8 cellular contexts compared by ENCODE assay signal in the genomic region with DNA sequence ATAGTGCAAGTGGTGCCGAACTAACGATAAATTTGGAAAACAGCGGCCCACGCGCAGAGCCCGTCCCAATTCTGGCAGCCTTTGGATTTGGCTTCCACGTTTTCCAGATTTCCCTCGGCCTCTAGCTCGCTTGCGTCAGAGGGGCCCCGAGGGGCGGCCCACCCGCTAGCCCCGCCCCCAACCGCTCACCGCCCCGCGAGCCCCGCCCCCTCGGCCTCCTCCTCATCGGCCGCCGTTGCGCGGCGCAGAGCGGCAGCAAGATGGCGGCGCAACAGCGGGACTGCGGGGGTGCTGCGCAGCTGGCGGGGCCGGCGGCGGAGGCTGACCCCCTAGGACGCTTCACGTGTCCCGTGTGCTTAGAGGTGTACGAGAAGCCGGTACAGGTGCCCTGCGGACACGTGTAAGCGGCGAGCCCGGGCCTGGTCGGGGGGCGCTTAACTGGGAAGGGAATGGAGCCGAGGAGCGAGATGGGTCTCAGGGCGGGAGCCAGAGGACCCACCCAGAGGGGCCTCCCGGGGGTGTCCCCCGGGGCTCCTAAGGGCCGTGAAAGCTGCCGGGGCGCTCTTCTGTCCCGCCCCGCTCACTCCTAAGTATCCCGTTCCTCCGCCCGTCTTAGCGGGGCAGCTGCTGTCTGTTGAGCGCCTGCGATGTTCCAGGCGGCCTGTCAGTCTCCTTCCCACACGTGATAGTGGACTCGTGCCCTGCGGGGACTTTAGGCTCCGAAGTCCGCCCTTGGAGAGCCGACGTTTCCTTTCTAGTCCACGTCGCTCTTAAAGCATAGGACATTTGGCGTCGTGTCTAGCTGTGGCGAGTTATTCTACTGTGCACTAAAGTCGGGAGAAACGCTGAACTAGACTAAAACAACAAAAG. TPM values are rescaled to one million over a fixed set of nuclear protein-coding genes. Genes with fewer than 3 reads are reported as not detected.
DNase-seq lines count a peak whose midpoint lies in the region; ATAC-seq, FAIRE-seq and TF ChIP-seq lines count a peak whose summit lies in the region.

Gene RNF114, plus strand, starts transcription at position 245 of the 870 bp plus-strand sequence. Its CDS starts 16 bp downstream, at position 261.

- no peaks in the 10 kb centered on the region for H3K9me3 ChIP-seq in HepG2 (ENCODE audit: low read length)

- peak within 1 kb of the TSS; percentile 80 to 99 (median 99) for H3K4me3 ChIP-seq in HepG2 (replicated peaks in 1 of 3; ENCODE audit: insufficient read depth in 1 of 3, low read depth in 2 of 3, low read length in 3 of 3)

- peak within 1 kb of the TSS; percentile 97 for H3K9ac ChIP-seq in HepG2 (ENCODE audit: insufficient read depth, low read depth, low read length)

- H2AFZ ChIP-seq in HepG2 (ENCODE audit: low read length), result peak within 1 kb of the TSS; percentile 61

- peak; percentile 68 for ATAC-seq in GM19035 (IDR thresholded peaks at IDR 0.05; ENCODE audit: unreplicated experiment)
- ATAC-seq in HG03457 (IDR thresholded peaks at IDR 0.05; ENCODE audit: unreplicated experiment), result peak; percentile 36
- peak; percentile 77 for ATAC-seq in HepG2

- H3K4me2 ChIP-seq in HepG2 (ENCODE audit: low read depth, low read length), result peak within 1 kb of the TSS; percentile 98

- peaks cover 9 to 20% of the 10 kb centered on the region in 2 experiments; a peak in 4 of 5 replicates for H3K36me3 ChIP-seq in HepG2 (replicated peaks in 1 of 2; ENCODE audit: control insufficient read depth in 1 of 2, insufficient read depth in 2 of 2, low read length in 2 of 2)

- peak; percentile 46 for TF ChIP-seq CTCF in HepG2 (CRISPR knock-in tag; IDR thresholded peaks at IDR 0.05)

- no peaks in the 10 kb centered on the region; a peak in 2 of 5 replicates for H3K27me3 ChIP-seq in HepG2 (ENCODE audit: control insufficient read depth in 1 of 2, insufficient read depth in 2 of 2, low read length in 2 of 2)

- under 1% methylated on average over 53 of the region's 79 CpGs for WGBS in HepG2 (ENCODE audit: low lambda C conversion rate)

- TF ChIP-seq EP300 in HepG2 (IDR thresholded peaks at IDR 0.05; ENCODE audit: low read depth in 2 of 2, low read length in 2 of 2) (peak in 1 of 2 experiments; percentile 18; a peak in 2 of 4 replicates), HepG2 (CRISPR knock-in tag; IDR thresholded peaks at IDR 0.05; ENCODE audit: borderline replicate concordance) (peak; percentile 52; the same call in 1 of the 2 replicates)

- CTCF ChIA-PET in HepG2 (lab: Yijun Ruan, JAX; ENCODE audit: low intra/inter-chr PET ratio, low total read pairs), result no interaction called here

- H4K20me1 ChIP-seq in HepG2 (ENCODE audit: insufficient read depth, low read length), result peaks cover 33% of the 10 kb centered on the region

- peak; percentile 99 for DNase-seq in AG20443 (ENCODE audit: low spot score)
- DNase-seq in NCI-H774 (lab: John Stamatoyannopoulos, UW), result peak; percentile 87
- DNase-seq in activated CD4-positive, alpha-beta T cell treated with anti-CD3 and anti-CD28 coated beads, Interleukin-2, amount 50 U/mL, for 48 hours, result peak; percentile 91 to 92
- peak; percentile 94 for DNase-seq in dermis blood vessel endothelial cell
- DNase-seq in HepG2 (ENCODE audit: low spot score), result peak; percentile 87
- peak; percentile 90 to 93 for DNase-seq in stimulated activated CD4-positive, alpha-beta T cell treated with anti-CD3 and anti-CD28 coated beads, Interleukin-2, amount 100 ng/mL, for 48 hours

- BruUV-seq in HepG2 (replicated peaks; lab: Mats Ljungman, UMichigan), result no TSS peak

- POLR2A ChIA-PET in HepG2 (lab: Yijun Ruan, JAX), result interaction anchor here (0.6 to 6.7 kb wide), 24 partner anchors 8 to 352 kb away, joined by 3 to 105 read pairs (median 4); partner anchors contain the start of genes SLC9A8, SNAI1 and SPATA2

- peaks cover 50% of the 10 kb centered on the region for H3K79me2 ChIP-seq in HepG2 (ENCODE audit: insufficient read depth, low read length)

- peak; percentile 31; the same call in 1 of the 2 replicates for TF ChIP-seq RAD21 in HepG2 (CRISPR knock-in tag; IDR thresholded peaks at IDR 0.05)

- in situ Hi-C loops in HepG2 (cut with HindIII; ENCODE audit: extremely low pct_ligation_motif_present, low pct_unique_long_range_greater_than_20kb), result no loop called here

- intact Hi-C loops in HepG2 (cut with micrococcal nuclease; ENCODE audit: unreplicated experiment), result no loop called here

- no peak for FAIRE-seq in HepG2 (lab: Jason Lieb, UNC)

- H3K27ac ChIP-seq in HepG2 (ENCODE audit: extremely low read length, insufficient read depth, low read length), result peak within 1 kb of the TSS; percentile 78

- peaks cover 75% of the 10 kb centered on the region for H3K4me1 ChIP-seq in HepG2 (ENCODE audit: insufficient read depth, low read length)

- peak; percentile 87 to 99 for TF ChIP-seq POLR2A in HepG2 (IDR thresholded peaks at IDR 0.05; ENCODE audit: insufficient read depth in 1 of 2, low read depth in 2 of 2, low read length in 2 of 2)

TF ChIP-seq in HepG2, 621 proteins besides CTCF, POLR2A, EP300 and RAD21 (continues in another document):
- TF ChIP-seq LCORL (IDR thresholded peaks at IDR 0.05) (peak; percentile 37; the same call in 1 of the 2 replicates), LCORL (CRISPR knock-in tag; IDR thresholded peaks at IDR 0.05) (no peak), ZNF790 (CRISPR knock-in tag; IDR thresholded peaks at IDR 0.05; ENCODE audit: borderline replicate concordance) (no peak; the same call in 1 of the 2 replicates), ZNF383 (CRISPR knock-in tag; IDR thresholded peaks at IDR 0.05; ENCODE audit: borderline replicate concordance) (no peak), YEATS4 (CRISPR knock-in tag; IDR thresholded peaks at IDR 0.05; ENCODE audit: borderline replicate concordance) (peak; percentile 78; the same call in 1 of the 2 replicates), ZNF543 (CRISPR knock-in tag; IDR thresholded peaks at IDR 0.05) (peak; percentile 88; the same call in 1 of the 2 replicates), ZNF605 (CRISPR knock-in tag; IDR thresholded peaks at IDR 0.05) (no peak; the same call in 1 of the 2 replicates), PATZ1 (CRISPR knock-in tag; IDR thresholded peaks at IDR 0.05) (peak; percentile 81), ZNF121 (CRISPR knock-in tag; IDR thresholded peaks at IDR 0.05) (no peak; the same call in 1 of the 2 replicates)

RNA-seq across cellular contexts. Expression of gene RNF114, which starts in this region (rescaled TPM):
- total RNA-seq in dermis blood vessel endothelial cell (69.4 and 169 TPM in 2 replicates), HepG2 (2016; rRNA removed; fragmentation: Illumina TruSeq; extraction: Trizol) (119 and 137 TPM in 2 replicates)
- total RNA-seq in HepG2 (2016; cell fraction: cytosol; rRNA removed; fragmentation: Illumina TruSeq; extraction: Trizol; ENCODE audit: low read depth), result 20.7 and 21.9 TPM in 2 replicates
- total RNA-seq in HepG2 (2016; cell fraction: insoluble cytoplasmic fraction; rRNA removed; fragmentation: Illumina TruSeq; extraction: Trizol), result 117 and 134 TPM in 2 replicates
- total RNA-seq in HepG2 (2016; cell fraction: membrane; rRNA removed; fragmentation: Illumina TruSeq; extraction: Trizol), result 58.2 and 60.7 TPM in 2 replicates
- 54.0 and 64.8 TPM in 2 replicates for total RNA-seq in HepG2 (2016; cell fraction: nucleus; rRNA removed; fragmentation: Illumina TruSeq; extraction: Trizol)
- polyA plus RNA-seq in HepG2 (2011; rRNA removed), result 120 and 126 TPM in 2 replicates
- 177 and 201 TPM in 2 replicates for polyA plus RNA-seq in HepG2 (2011; cell fraction: cytosol; rRNA removed)
- polyA plus RNA-seq in HepG2 (2011; cell fraction: nucleus; rRNA removed), result 108 and 112 TPM in 2 replicates
- polyA plus RNA-seq in HepG2 (2012), result 108 and 111 TPM in 2 replicates
- 27.1 and 29.4 TPM in 2 replicates for polyA plus RNA-seq in HepG2 (2016; cell fraction: cytosol; fragmentation: Illumina TruSeq; extraction: Trizol; ENCODE audit: low read depth)
- polyA plus RNA-seq in HepG2 (2016; cell fraction: insoluble cytoplasmic fraction; fragmentation: Illumina TruSeq; extraction: Trizol; ENCODE audit: low read depth), result 140 and 169 TPM in 2 replicates
- 33.3 and 36.2 TPM in 2 replicates for polyA plus RNA-seq in HepG2 (2016; cell fraction: membrane; fragmentation: Illumina TruSeq; extraction: Trizol; ENCODE audit: low read depth)
- polyA plus RNA-seq in HepG2 (2016; cell fraction: nucleus; fragmentation: Illumina TruSeq; extraction: Trizol; ENCODE audit: insufficient read depth, low read depth), result 104 and 116 TPM in 2 replicates
- polyA minus RNA-seq in HepG2 (2011; rRNA and poly(A)+ RNA removed; ENCODE audit: low replicate concordance), result 71.3 and 124 TPM in 2 replicates
- polyA minus RNA-seq in HepG2 (2011; cell fraction: cytosol; rRNA and poly(A)+ RNA removed), result 93.0 and 100 TPM in 2 replicates
- 73.1 and 76.2 TPM in 2 replicates for polyA minus RNA-seq in HepG2 (2011; cell fraction: nucleus; rRNA and poly(A)+ RNA removed)

Comparison
In these comparisons a context has a peak if more than half of its experiments do, and no peak if none do; other contexts are left out.
1. Peak in every context shown above with its lines: DNase-seq, ATAC-seq, H3K4me3 ChIP-seq and H3K27ac ChIP-seq.